ENCODE assay signal across 15 cellular contexts in the genomic region with DNA sequence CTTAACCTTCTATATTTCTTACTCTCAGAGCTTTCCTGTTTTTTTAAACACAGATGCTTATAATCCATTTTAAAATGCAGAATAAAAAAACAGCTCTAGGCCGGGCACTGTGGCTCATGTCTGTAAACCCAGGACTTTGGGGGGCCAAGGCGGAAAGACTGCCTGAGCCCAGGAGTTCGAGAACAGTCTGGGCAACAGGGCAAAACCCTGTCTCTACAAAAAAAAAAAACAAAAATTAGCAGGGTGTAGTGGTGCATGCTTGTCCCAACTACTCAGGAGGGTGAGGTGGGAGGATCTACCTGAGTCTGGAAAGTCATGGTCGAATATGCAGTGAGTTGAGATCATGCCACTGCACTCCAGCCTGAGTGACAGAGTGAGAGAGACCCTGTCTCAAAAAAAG. TPM values are rescaled to one million over a fixed set of nuclear protein-coding genes. Genes with fewer than 3 reads are reported as not detected.
A peak's percentile ranks its signal among the peaks of the same experiment; 100 is the strongest.
DNase-seq lines count a peak whose midpoint lies in the region; ATAC-seq and TF ChIP-seq lines count a peak whose summit lies in the region.
"Had no signal": no experiment of that assay in that cellular context is flagged by ENCODE, and none has a peak within 500 bp of the region (broad histone marks: within the 10 kb centered on the region; RNA-seq: fewer than 3 reads in every experiment).

No MANE protein-coding gene starts in this region.

- H4K12ac ChIP-seq in trophoblast cell (ENCODE audit: low read depth, low read length): no peak overlapping the region

- DNase-seq in H9 (no peak), chondrocyte (ENCODE audit: low spot score) (no peak), trophoblast cell (no peak), stomach (peak; percentile 14), CD14-positive monocyte (ENCODE audit: low spot score) (no peak), ecto neural progenitor cell (ENCODE audit: low spot score) (no peak)
- DNase-seq in activated T-cell treated with anti-CD3 and anti-CD28 coated beads, Interleukin-2, amount 50 U/mL, for 1 hour: no peak
- DNase-seq: BE2C; Caco-2; CD8-positive, alpha-beta memory T cell; DMS53; GF-D8; IMR-90 had no signal

- no peak overlapping the region for H3T11ph ChIP-seq in H9 (ENCODE audit: low read length)

- H3K18ac ChIP-seq in H9 (ENCODE audit: insufficient read length, low read depth, low read length): no peak overlapping the region
- no peak overlapping the region for H3K18ac ChIP-seq in trophoblast cell (ENCODE audit: low read length)

- H3K23me2 ChIP-seq in H9 (ENCODE audit: insufficient read length, low read depth, low read length, poor library complexity, severe bottlenecking): no peaks in the 10 kb centered on the region

- H2AK5ac ChIP-seq in H9 (ENCODE audit: insufficient read length, low read length): no peak overlapping the region
- H2AK5ac ChIP-seq in trophoblast cell (ENCODE audit: low read length): no peak overlapping the region

- no CpG with 5 or more reads among the region's 4 CpGs for WGBS in H9 (ENCODE audit: extremely low coverage, insufficient read length, low lambda C conversion rate)
- WGBS in trophoblast cell (ENCODE audit: extremely low coverage, insufficient coverage, insufficient read length): no CpG with 5 or more reads among the region's 4 CpGs
- WGBS in stomach, 5 donors: 76 to 92% (median 87%) methylated on average over 4 of the region's 4 CpGs

- no peaks in the 10 kb centered on the region for H3K4me1 ChIP-seq in H9 (ENCODE audit: insufficient read depth, low read length)
- H3K4me1 ChIP-seq in trophoblast cell (ENCODE audit: control insufficient read depth in 1 of 2, insufficient read depth in 2 of 2, low read length in 2 of 2): no peaks in the 10 kb centered on the region
- peaks cover 0 to 6% (median 0%) of the 10 kb centered on the region in 4 donors for H3K4me1 ChIP-seq in stomach
- H3K4me1 ChIP-seq: BE2C, Caco-2 had no signal

- H4K8ac ChIP-seq in H9 (replicated peaks; ENCODE audit: insufficient read length, low read depth, low read length) (no peak overlapping the region), trophoblast cell (ENCODE audit: low read depth, low read length) (no peak overlapping the region)

- H3K4me2 ChIP-seq in H9 (ENCODE audit: insufficient read depth, insufficient read length, low read length): no peak overlapping the region
- no peak overlapping the region for H3K4me2 ChIP-seq in trophoblast cell (ENCODE audit: low read length)

- H3K27ac Mint-ChIP-seq in H9: peak overlapping the region; percentile 66 to 82 (median 70); a peak in 3 of 7 replicates
- peak overlapping the region; percentile 54 for H3K27ac Mint-ChIP-seq in chondrocyte (ENCODE audit: unreplicated experiment)
- H3K27ac Mint-ChIP-seq in CD14-positive monocyte: peak overlapping the region in 3 of 7 donors; percentile 27 to 57 (median 31)

- H3K9me3 Mint-ChIP-seq in H9 (no peaks in the 10 kb centered on the region), chondrocyte (ENCODE audit: low read depth) (no peaks in the 10 kb centered on the region), CD14-positive monocyte (no peaks in the 10 kb centered on the region)
- H3K9me3 Mint-ChIP-seq: CD8-positive, alpha-beta memory T cell had no signal

- H3K9me3 ChIP-seq in H9 (ENCODE audit: control insufficient read depth, low read depth, low read length): no peaks in the 10 kb centered on the region
- H3K9me3 ChIP-seq in trophoblast cell (ENCODE audit: insufficient read depth, low read depth, low read length): no peaks in the 10 kb centered on the region
- no peaks in the 10 kb centered on the region for H3K9me3 ChIP-seq in stomach
- H3K9me3 ChIP-seq: BE2C, Caco-2 had no signal

- ATAC-seq in GM21619 (IDR thresholded peaks at IDR 0.05; ENCODE audit: unreplicated experiment): no peak

- peaks cover 20 to 24% of the 10 kb centered on the region in 2 experiments for H3K36me3 ChIP-seq in trophoblast cell (ENCODE audit: control insufficient read depth in 1 of 2, insufficient read depth in 2 of 2, low read length in 2 of 2)
- peaks cover 0 to 47% (median 44%) of the 10 kb centered on the region in 4 donors for H3K36me3 ChIP-seq in stomach

- H3K4me3 Mint-ChIP-seq in H9 (no peak overlapping the region), chondrocyte (ENCODE audit: unreplicated experiment) (no peak overlapping the region), CD14-positive monocyte (no peak overlapping the region)
- H3K4me3 Mint-ChIP-seq: CD8-positive, alpha-beta memory T cell had no signal

- no peak overlapping the region for H4K5ac ChIP-seq in H9 (ENCODE audit: insufficient read length, low read depth, low read length)

- no peak overlapping the region for H2BK5ac ChIP-seq in H9 (ENCODE audit: insufficient read length, low read length)
- H2BK5ac ChIP-seq in trophoblast cell (ENCODE audit: low read depth, low read length, poor library complexity): no peak overlapping the region

- H4K91ac ChIP-seq in H9 (ENCODE audit: insufficient read length, low read depth, low read length) (no peak overlapping the region), trophoblast cell (ENCODE audit: low read depth, low read length) (no peak overlapping the region)

- no peaks in the 10 kb centered on the region; the same call in 1 of the 2 replicates for H3K27me3 Mint-ChIP-seq in H9 (ENCODE audit: low read depth)
- no peaks in the 10 kb centered on the region for H3K27me3 Mint-ChIP-seq in chondrocyte (ENCODE audit: low read depth)
- H3K27me3 Mint-ChIP-seq in CD14-positive monocyte (ENCODE audit: low read depth in 3 of 3): no peaks in the 10 kb centered on the region
- H3K27me3 Mint-ChIP-seq: CD8-positive, alpha-beta memory T cell had no signal

- H3K4ac ChIP-seq in H9 (ENCODE audit: low read depth, low read length): no peak overlapping the region
- peak overlapping the region; percentile 79 for H3K4ac ChIP-seq in trophoblast cell (ENCODE audit: low read depth, low read length)

- H4K20me1 ChIP-seq in H9 (ENCODE audit: control insufficient read depth, insufficient read depth, insufficient read length): no peaks in the 10 kb centered on the region

- H2BK120ac ChIP-seq in H9 (ENCODE audit: low read depth, low read length, poor library complexity, severe bottlenecking) (no peak overlapping the region), trophoblast cell (ENCODE audit: insufficient read depth, low read length, poor library complexity) (no peak overlapping the region)

- TF ChIP-seq EP300 in stomach (IDR thresholded peaks at IDR 0.05): no peak

- H3K27ac ChIP-seq in H9 (ENCODE audit: insufficient read length, low read depth, low read length) (no peak overlapping the region), trophoblast cell (ENCODE audit: low read depth, low read length) (no peak overlapping the region), stomach (no peak overlapping the region)
- H3K27ac ChIP-seq: C4-2B had no signal

- no peak overlapping the region for H3K9ac ChIP-seq in H9 (ENCODE audit: extremely low read depth, insufficient read length, low read length)
- H3K9ac ChIP-seq in trophoblast cell (ENCODE audit: low read length): no peak overlapping the region

- H2AFZ ChIP-seq in H9 (ENCODE audit: low read length) (no peak overlapping the region), trophoblast cell (ENCODE audit: insufficient read depth, low read length, poor library complexity) (no peak overlapping the region)

- peaks cover 6% of the 10 kb centered on the region for H3K79me1 ChIP-seq in H9 (ENCODE audit: insufficient read depth, low read depth, low read length, poor library complexity, severe bottlenecking)
- H3K79me1 ChIP-seq in trophoblast cell (ENCODE audit: low read length): no peaks in the 10 kb centered on the region

- H2BK15ac ChIP-seq in H9 (ENCODE audit: low read depth, low read length): no peak overlapping the region

- TF ChIP-seq CTCF in H9 (conservative IDR thresholded peaks at IDR 0.05) (no peak), chondrocyte (IDR thresholded peaks at IDR 0.05) (no peak), stomach (IDR thresholded peaks at IDR 0.05) (no peak), CD14-positive monocyte (IDR thresholded peaks at IDR 0.05) (no peak)

- H3K4me3 ChIP-seq in trophoblast cell (ENCODE audit: low read depth, low read length) (no peak overlapping the region), stomach (no peak overlapping the region)

- no peak overlapping the region for H2BK12ac ChIP-seq in H9 (ENCODE audit: insufficient read length, low read depth, low read length)
- H2BK12ac ChIP-seq in trophoblast cell (ENCODE audit: low read length): no peak overlapping the region

- H3K27me3 ChIP-seq in H9 (ENCODE audit: insufficient read depth, low read length): no peaks in the 10 kb centered on the region
- H3K27me3 ChIP-seq in trophoblast cell (ENCODE audit: insufficient read depth, low read length): no peaks in the 10 kb centered on the region
- H3K27me3 ChIP-seq in stomach: no peaks in the 10 kb centered on the region
- H3K27me3 ChIP-seq: BE2C had no signal

- H3K14ac ChIP-seq in H9 (ENCODE audit: insufficient read depth, low read length) (no peak overlapping the region), trophoblast cell (ENCODE audit: low read length) (no peak overlapping the region)

- TF ChIP-seq POLR2A in stomach (IDR thresholded peaks at IDR 0.05): no peak

- intact Hi-C loops in stomach (cut with DNase I; ENCODE audit: low total_unique reads): no loop called here
- intact Hi-C loops in CD14-positive monocyte (cut with micrococcal nuclease): no loop called here

- H3K79me2 ChIP-seq in H9 (ENCODE audit: insufficient read depth, low read length): peaks cover 37% of the 10 kb centered on the region; the same call in 1 of the 2 replicates
- H3K79me2 ChIP-seq in trophoblast cell (ENCODE audit: control insufficient read depth, insufficient read depth, low read length, poor library complexity): no peaks in the 10 kb centered on the region

- no peak overlapping the region for H2BK20ac ChIP-seq in H9 (ENCODE audit: low read depth, low read length, poor library complexity, severe bottlenecking)

- no peak overlapping the region for H3K56ac ChIP-seq in H9 (ENCODE audit: insufficient read length, low read depth, low read length)

- no peaks in the 10 kb centered on the region for H3K4me1 Mint-ChIP-seq in H9
- peaks cover 20% of the 10 kb centered on the region for H3K4me1 Mint-ChIP-seq in chondrocyte (ENCODE audit: low read depth)
- H3K4me1 Mint-ChIP-seq in CD14-positive monocyte: no peaks in the 10 kb centered on the region

- H3K23ac ChIP-seq in H9 (ENCODE audit: insufficient read length, low read depth, low read length): no peak overlapping the region
- H3K23ac ChIP-seq in trophoblast cell (ENCODE audit: low read length): no peak overlapping the region

- H3K36me3 Mint-ChIP-seq in H9 (ENCODE audit: insufficient read depth in 1 of 3, low read depth in 3 of 3): peaks cover 23 to 72% (median 65%) of the 10 kb centered on the region in 3 experiments; a peak in 6 of 7 replicates
- H3K36me3 Mint-ChIP-seq in chondrocyte (ENCODE audit: low read depth): peaks cover 3% of the 10 kb centered on the region
- H3K36me3 Mint-ChIP-seq in CD14-positive monocyte: peaks cover 38 to 72% of the 10 kb centered on the region in 2 donors

RNA-seq across cellular contexts. Expression of a gene that starts 15.5 kb away (rescaled TPM):
- total RNA-seq in H9 (2021) (268 and 274 TPM in 2 replicates), chondrocyte (81.5 to 86.3 TPM (median 83.5 TPM) in 3 replicates), stomach (10 to 100 TPM; 19.8 to 64.3 (median 50.4) TPM)
- 65.2 and 66.9 TPM in 2 replicates for polyA plus RNA-seq in trophoblast cell (2013)
- polyA plus RNA-seq in stomach (10 to 100 TPM in 2 of 3 donors, 1 to 10 TPM in 1; 8.6 to 18.0 (median 16.7) TPM), CD14-positive monocyte (10 to 100 TPM; 20.5 to 33.5 TPM)

RNA-seq across cellular contexts. Expression of a gene that starts 36.8 kb away (rescaled TPM):
- total RNA-seq in H9 (2021): 107 TPM in 2 replicates
- 44.8 to 73.7 TPM (median 47.5 TPM) in 3 replicates for total RNA-seq in chondrocyte
- 31.1 and 31.4 TPM in 2 replicates for polyA plus RNA-seq in trophoblast cell (2013)
- total RNA-seq in stomach: 10 to 100 TPM; 40.8 to 56.2 (median 50.1) TPM
- 10 to 100 TPM; 22.6 to 34.0 (median 26.2) TPM for polyA plus RNA-seq in stomach
- polyA plus RNA-seq in CD14-positive monocyte: 10 to 100 TPM; 19.4 to 20.1 TPM
